Comparison of ENCODE assay signal across 23 cellular contexts in the genomic region with DNA sequence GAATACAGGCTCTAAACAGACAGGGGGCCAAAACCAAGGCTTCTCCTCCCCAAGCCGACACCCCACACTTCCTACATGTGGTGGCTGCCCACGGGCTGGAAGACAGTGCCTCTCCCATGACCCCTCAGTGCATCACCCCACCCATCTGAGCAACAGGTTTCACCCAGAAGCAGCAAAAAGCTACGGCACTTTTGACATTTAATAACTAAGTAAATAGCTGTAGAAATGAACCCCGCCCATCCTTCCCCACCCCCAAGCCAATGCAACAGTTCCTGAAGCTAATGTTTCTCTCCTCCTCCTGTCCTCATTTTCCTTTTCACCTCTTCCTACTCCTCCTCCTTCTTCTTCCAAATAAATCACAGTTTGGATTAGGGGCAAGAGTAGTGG. TPM values are rescaled to one million over a fixed set of nuclear protein-coding genes. Genes with fewer than 3 reads are reported as not detected.
DNase-seq lines count a peak whose midpoint lies in the region; ATAC-seq and TF ChIP-seq lines count a peak whose summit lies in the region.
"Had no signal": no experiment of that assay in that cellular context is flagged by ENCODE, and none has a peak within 500 bp of the region (broad histone marks: within the 10 kb centered on the region; RNA-seq: fewer than 3 reads in every experiment).

No MANE protein-coding gene starts in this region.

- no peaks in the 10 kb centered on the region for H3K79me1 ChIP-seq in mesendoderm (ENCODE audit: low read length)

- no peaks in the 10 kb centered on the region for H4K20me1 ChIP-seq in mammary epithelial cell (ENCODE audit: insufficient read depth, low read length)
- H4K20me1 ChIP-seq: BLaER1 had no signal

- H3K79me2 ChIP-seq in mammary epithelial cell (ENCODE audit: insufficient read depth, low read length) (no peaks in the 10 kb centered on the region), mesendoderm (ENCODE audit: control insufficient read depth, insufficient read depth, low read length) (no peaks in the 10 kb centered on the region)

- H3K27ac ChIP-seq in mammary epithelial cell (ENCODE audit: insufficient read depth, low read depth, low read length) (no peak overlapping the region), coronary artery (no peak overlapping the region), mesendoderm (ENCODE audit: low read depth, low read length) (no peak overlapping the region), psoas muscle (no peak overlapping the region), tibial artery (no peak overlapping the region)
- H3K27ac ChIP-seq: BLaER1, gastrocnemius medialis, tibial nerve had no signal

- H3K9ac ChIP-seq in mammary epithelial cell (ENCODE audit: insufficient read depth, low read length): no peak overlapping the region
- no peak overlapping the region for H3K9ac ChIP-seq in mesendoderm (ENCODE audit: low read length)
- H3K9ac ChIP-seq: BLaER1 had no signal

- H3K23ac ChIP-seq in mesendoderm (ENCODE audit: low read length): peak overlapping the region; percentile 45

- POLR2A ChIA-PET in MCF 10A (lab: Yijun Ruan, JAX): interaction anchor here (0.5 to 0.7 kb wide), 2 partner anchors 19 to 480 kb away, joined by 3 to 6 read pairs; no protein-coding TSS in a partner anchor

- in situ Hi-C loops in mammary epithelial cell (cut with MboI; ENCODE audit: low sequenced_read_pairs in 2 of 2): loop anchor here (10.0 to 25.0 kb wide), 4 partner anchors 136 to 999 kb away; no protein-coding TSS in a partner anchor

- peaks cover 6% of the 10 kb centered on the region for H3K4me1 ChIP-seq in mammary epithelial cell (ENCODE audit: insufficient read depth, low read length)
- H3K4me1 ChIP-seq in mesendoderm (ENCODE audit: control insufficient read depth, low read depth, low read length): peaks cover 5% of the 10 kb centered on the region
- H3K4me1 ChIP-seq in psoas muscle: no peaks in the 10 kb centered on the region
- peaks cover 0 to 9% (median 0%) of the 10 kb centered on the region in 4 donors for H3K4me1 ChIP-seq in tibial artery
- H3K4me1 ChIP-seq: BLaER1, gastrocnemius medialis had no signal

- no TSS peak for BruUV-seq in MCF 10A (replicated peaks; lab: Mats Ljungman, UMichigan)
- no TSS peak for BruUV-seq in mammary epithelial cell (replicated peaks; lab: Mats Ljungman, UMichigan)

- no peak for ATAC-seq in psoas muscle
- ATAC-seq: activated CD4-positive, alpha-beta T cell treated with anti-CD3 and anti-CD28 coated beads for 36 hours; activated CD8-positive, alpha-beta memory T cell treated with anti-CD3 and anti-CD28 coated beads, Interleukin-2, amount 10 ng/mL, durations not matched to agents 7 days and 5 days; activated T-helper 17 cell treated with anti-CD3 and anti-CD28 coated beads, Interleukin-2, amount 50 U/mL, for 72 hours; gastrocnemius medialis had no signal

- no peak overlapping the region for H2AFZ ChIP-seq in mammary epithelial cell (ENCODE audit: low read depth, low read length)

- H4K8ac ChIP-seq in mesendoderm (ENCODE audit: low read depth, low read length): no peak overlapping the region

- no peak overlapping the region for H2BK5ac ChIP-seq in mesendoderm (ENCODE audit: low read length)

- no peak overlapping the region for H2BK120ac ChIP-seq in mesendoderm (ENCODE audit: low read depth, low read length)

- H3K36me3 ChIP-seq in mammary epithelial cell (ENCODE audit: insufficient read depth, low read length) (no peaks in the 10 kb centered on the region), mesendoderm (ENCODE audit: control insufficient read depth, insufficient read depth, low read length) (no peaks in the 10 kb centered on the region), psoas muscle (ENCODE audit: insufficient read depth in 1 of 2, low read depth in 1 of 2) (peaks cover 0 to 2% of the 10 kb centered on the region in 2 donors), tibial artery (no peaks in the 10 kb centered on the region)
- H3K36me3 ChIP-seq: BLaER1, gastrocnemius medialis, tibial nerve had no signal

- TF ChIP-seq CTCF in MCF 10A (IDR thresholded peaks at IDR 0.05; ENCODE audit: unreplicated experiment) (no peak), mammary epithelial cell (conservative IDR thresholded peaks at IDR 0.05 in 1 of 2, IDR thresholded peaks at IDR 0.05 in 1 of 2; ENCODE audit: extremely low read depth in 1 of 2, insufficient read depth in 1 of 2, low read depth in 1 of 2, low read length in 2 of 2) (no peak), coronary artery (IDR thresholded peaks at IDR 0.05) (no peak), psoas muscle (IDR thresholded peaks at IDR 0.05) (no peak), mesothelial cell of epicardium (IDR thresholded peaks at IDR 0.05; ENCODE audit: unreplicated experiment) (no peak), tibial artery (IDR thresholded peaks at IDR 0.05) (no peak)

- H3K4me2 ChIP-seq in mammary epithelial cell (ENCODE audit: insufficient read depth, low read depth, low read length) (no peak overlapping the region), mesendoderm (ENCODE audit: low read length) (no peak overlapping the region)
- H3K4me2 ChIP-seq: BLaER1 had no signal

- no peaks in the 10 kb centered on the region for H3K27me3 Mint-ChIP-seq in MCF 10A (ENCODE audit: insufficient read depth, unreplicated experiment)
- peaks cover 48% of the 10 kb centered on the region for H3K27me3 Mint-ChIP-seq in mesothelial cell of epicardium (ENCODE audit: low read depth)

- H3K4me1 Mint-ChIP-seq in MCF 10A (ENCODE audit: insufficient read depth, unreplicated experiment) (peaks cover 3% of the 10 kb centered on the region), mesothelial cell of epicardium (peaks cover 19% of the 10 kb centered on the region)
- H3K4me1 Mint-ChIP-seq: activated CD4-positive, alpha-beta T cell treated with anti-CD3 and anti-CD28 coated beads for 36 hours; activated CD8-positive, alpha-beta memory T cell treated with anti-CD3 and anti-CD28 coated beads, Interleukin-2, amount 10 ng/mL, durations not matched to agents 7 days and 5 days; activated naive CD8-positive, alpha-beta T cell treated with anti-CD3 and anti-CD28 coated beads for 36 hours had no signal

- no peak overlapping the region for H3K4ac ChIP-seq in mesendoderm (ENCODE audit: low read depth, low read length)

- H3K4me3 Mint-ChIP-seq in MCF 10A (ENCODE audit: unreplicated experiment) (peak overlapping the region; percentile 41), mesothelial cell of epicardium (no peak overlapping the region)
- H3K4me3 Mint-ChIP-seq: activated CD4-positive, alpha-beta T cell treated with anti-CD3 and anti-CD28 coated beads for 36 hours; activated CD8-positive, alpha-beta memory T cell treated with anti-CD3 and anti-CD28 coated beads, Interleukin-2, amount 10 ng/mL, durations not matched to agents 7 days and 5 days; activated naive CD8-positive, alpha-beta T cell treated with anti-CD3 and anti-CD28 coated beads for 36 hours; activated T-helper 17 cell treated with anti-CD3 and anti-CD28 coated beads, Interleukin-2, amount 50 U/mL, for 72 hours had no signal

- H3K9me3 Mint-ChIP-seq in MCF 10A (ENCODE audit: unreplicated experiment): no peaks in the 10 kb centered on the region
- H3K9me3 Mint-ChIP-seq in mesothelial cell of epicardium: no peaks in the 10 kb centered on the region
- H3K9me3 Mint-ChIP-seq: activated naive CD8-positive, alpha-beta T cell treated with anti-CD3 and anti-CD28 coated beads for 36 hours had no signal

- no peak overlapping the region for H3K4me3 ChIP-seq in mammary epithelial cell (replicated peaks in 1 of 3; ENCODE audit: insufficient read depth in 1 of 3, low read depth in 2 of 3, low read length in 3 of 3)
- peak overlapping the region; percentile 51 for H3K4me3 ChIP-seq in coronary artery
- no peak overlapping the region for H3K4me3 ChIP-seq in mesendoderm (ENCODE audit: low read length)
- H3K4me3 ChIP-seq in psoas muscle: no peak overlapping the region
- no peak overlapping the region for H3K4me3 ChIP-seq in tibial artery
- H3K4me3 ChIP-seq: BLaER1, gastrocnemius medialis, tibial nerve had no signal

- WGBS in mammary epithelial cell (ENCODE audit: low coverage, missing lambda C conversion rate): 93% methylated on average over 3 of the region's 4 CpGs
- WGBS in mesendoderm (ENCODE audit: extremely low coverage, insufficient coverage, low lambda C conversion rate): no CpG with 5 or more reads among the region's 4 CpGs
- 49 to 55% (median 50%) methylated on average over 4 of the region's 4 CpGs for WGBS in psoas muscle, 3 donors

- H3K56ac ChIP-seq in mesendoderm (ENCODE audit: low read length): no peak overlapping the region

- H3K27me3 ChIP-seq in mammary epithelial cell (ENCODE audit: insufficient read depth, low read length) (no peaks in the 10 kb centered on the region), mesendoderm (ENCODE audit: insufficient read depth, low read length, poor library complexity) (peaks cover under 1% of the 10 kb centered on the region), psoas muscle (ENCODE audit: insufficient read depth in 3 of 3, low read length in 2 of 3) (no peaks in the 10 kb centered on the region), tibial artery (peaks cover 0 to 15% of the 10 kb centered on the region in 2 donors)
- H3K27me3 ChIP-seq: BLaER1 had no signal

- CTCF ChIA-PET in MCF 10A (lab: Yijun Ruan, JAX) (interaction anchor here (0.7 to 1.0 kb wide), 3 partner anchors 8 to 635 kb away, joined by 3 to 7 read pairs (median 3); no protein-coding TSS in a partner anchor), mammary epithelial cell (lab: Charles Lee; ENCODE audit: low non-redundant PET) (no interaction called here)

- H3K36me3 Mint-ChIP-seq in MCF 10A (ENCODE audit: insufficient read depth, unreplicated experiment): no peaks in the 10 kb centered on the region
- H3K36me3 Mint-ChIP-seq in mesothelial cell of epicardium: no peaks in the 10 kb centered on the region
- H3K36me3 Mint-ChIP-seq: activated CD8-positive, alpha-beta memory T cell treated with anti-CD3 and anti-CD28 coated beads, Interleukin-2, amount 10 ng/mL, durations not matched to agents 7 days and 5 days; activated naive CD8-positive, alpha-beta T cell treated with anti-CD3 and anti-CD28 coated beads for 36 hours had no signal

- H4K5ac ChIP-seq in mesendoderm (ENCODE audit: low read length): no peak overlapping the region

- intact Hi-C loops in MCF 10A (cut with micrococcal nuclease): no loop called here
- intact Hi-C loops in mammary epithelial cell (cut with micrococcal nuclease): loop anchor here (10.0 kb wide), 3 partner anchors 226 to 1026 kb away; no protein-coding TSS in a partner anchor
- intact Hi-C loops in psoas muscle (cut with DNase I): loop anchor here (10.0 kb wide), 2 partner anchors 186 to 636 kb away; no protein-coding TSS in a partner anchor
- intact Hi-C loops in tibial artery (cut with DNase I; ENCODE audit: low total_unique reads): loop anchor here (10.0 kb wide), 1 partner anchor 146 kb away; no protein-coding TSS in a partner anchor

- H2BK15ac ChIP-seq in mesendoderm (replicated peaks; ENCODE audit: low read depth): no peak overlapping the region

- no peak for DNase-seq in MCF 10A (ENCODE audit: unreplicated experiment)
- no peak for DNase-seq in mammary epithelial cell
- DNase-seq in coronary artery (ENCODE audit: low spot score): no peak
- no peak for DNase-seq in mesendoderm
- no peak for DNase-seq in psoas muscle
- DNase-seq in mesothelial cell of epicardium (ENCODE audit: low spot score in 2 of 2, unreplicated experiment in 2 of 2): no peak
- no peak for DNase-seq in tibial artery
- DNase-seq in NCI-H146 (lab: John Stamatoyannopoulos, UW): no peak
- DNase-seq: 8988T; activated CD4-positive, alpha-beta T cell treated with anti-CD3 and anti-CD28 coated beads for 36 hours; activated CD8-positive, alpha-beta memory T cell treated with anti-CD3 and anti-CD28 coated beads, Interleukin-2, amount 10 ng/mL, durations not matched to agents 7 days and 5 days; activated naive CD8-positive, alpha-beta T cell treated with anti-CD3 and anti-CD28 coated beads for 36 hours; cortex of kidney; gastrocnemius medialis; GF-D8; GOT3; nucleus accumbens; retina; stimulated activated CD4-positive, alpha-beta T cell treated with anti-CD3 and anti-CD28 coated beads, Interleukin-15, amount 100 ng/mL, for 24 hours had no signal

- H3K18ac ChIP-seq in mesendoderm (ENCODE audit: low read length): no peak overlapping the region

- H3K27ac Mint-ChIP-seq in MCF 10A (ENCODE audit: low read depth, unreplicated experiment) (no peak overlapping the region), mesothelial cell of epicardium (no peak overlapping the region)
- H3K27ac Mint-ChIP-seq: activated CD4-positive, alpha-beta T cell treated with anti-CD3 and anti-CD28 coated beads for 36 hours; activated CD8-positive, alpha-beta memory T cell treated with anti-CD3 and anti-CD28 coated beads, Interleukin-2, amount 10 ng/mL, durations not matched to agents 7 days and 5 days; activated naive CD8-positive, alpha-beta T cell treated with anti-CD3 and anti-CD28 coated beads for 36 hours; activated T-helper 17 cell treated with anti-CD3 and anti-CD28 coated beads, Interleukin-2, amount 50 U/mL, for 72 hours had no signal

- H3K9me3 ChIP-seq in mammary epithelial cell (replicated peaks; ENCODE audit: insufficient read depth, low read length) (no peaks in the 10 kb centered on the region), psoas muscle (no peaks in the 10 kb centered on the region), tibial artery (no peaks in the 10 kb centered on the region)
- H3K9me3 ChIP-seq: gastrocnemius medialis, tibial nerve had no signal

- dilution Hi-C loops in mammary epithelial cell (cut with HindIII; ENCODE audit: low sequenced_read_pairs): no loop called here

- H2AK5ac ChIP-seq in mesendoderm (ENCODE audit: low read length): no peak overlapping the region

RNA-seq across cellular contexts. Expression of a gene that starts 9.9 kb away (rescaled TPM):
- total RNA-seq in MCF 10A (2022) (2.6 and 4.5 TPM in 2 replicates), mammary epithelial cell (10 to 100 TPM; 77.4 to 81.9 TPM), psoas muscle (1 to 10 TPM; 1.6 to 2.7 (median 2.1) TPM), mesothelial cell of epicardium (43.2 to 47.8 TPM (median 47.1 TPM) in 3 replicates)
- polyA plus RNA-seq in mammary epithelial cell (31.6 TPM), psoas muscle (1 to 10 TPM in 1 of 3 donors, under 1 TPM in 2; 0.58 to 1.4 (median 0.83) TPM)
- 33.8 TPM for polyA minus RNA-seq in mammary epithelial cell
- 2.4 TPM for polyA plus RNA-seq in mesendoderm (2013, experiment 1 of 2)
- polyA plus RNA-seq in mesendoderm (2013, experiment 2 of 2): 2.4 TPM
- total RNA-seq: activated CD4-positive, alpha-beta T cell treated with anti-CD3 and anti-CD28 coated beads for 36 hours; activated CD8-positive, alpha-beta memory T cell treated with anti-CD3 and anti-CD28 coated beads, Interleukin-2, amount 10 ng/mL, durations not matched to agents 7 days and 5 days; activated naive CD8-positive, alpha-beta T cell treated with anti-CD3 and anti-CD28 coated beads for 36 hours; activated T-helper 17 cell treated with anti-CD3 and anti-CD28 coated beads, Interleukin-2, amount 50 U/mL, for 72 hours; mononuclear cell had no signal
